In genomic region chr5:159145160-159145559, GRCh38 we compare ENCODE assay signal across 3 cellular contexts. TPM values are rescaled to one million over a fixed set of nuclear protein-coding genes. Genes with fewer than 3 reads are reported as not detected.
"Had no signal": no experiment of that assay in that cellular context is flagged by ENCODE, and none has a peak within 500 bp of the region (broad histone marks: within the 10 kb centered on the region; RNA-seq: fewer than 3 reads in every experiment).

No MANE protein-coding gene starts in this region.

RNA-seq across cellular contexts. Expression of gene EBF1, which starts 45.4 kb away (rescaled TPM):
- total RNA-seq: activated T-helper 1 cell treated with anti-CD3 and anti-CD28 coated beads, Interleukin-12 subunit alpha, Interleukin-12 subunit beta, Interleukin-2, Interleukin-4 antibody, amounts not matched to agents 30 ng/mL and 10 ng/mL and 1 ng/mL, durations not matched to agents 14 hours and 24 hours and 36 hours; bronchial epithelial cell had no signal
- polyA plus RNA-seq: cardiac muscle cell had no signal
